ENCODE assay signal across 34 cellular contexts in the genomic region with DNA sequence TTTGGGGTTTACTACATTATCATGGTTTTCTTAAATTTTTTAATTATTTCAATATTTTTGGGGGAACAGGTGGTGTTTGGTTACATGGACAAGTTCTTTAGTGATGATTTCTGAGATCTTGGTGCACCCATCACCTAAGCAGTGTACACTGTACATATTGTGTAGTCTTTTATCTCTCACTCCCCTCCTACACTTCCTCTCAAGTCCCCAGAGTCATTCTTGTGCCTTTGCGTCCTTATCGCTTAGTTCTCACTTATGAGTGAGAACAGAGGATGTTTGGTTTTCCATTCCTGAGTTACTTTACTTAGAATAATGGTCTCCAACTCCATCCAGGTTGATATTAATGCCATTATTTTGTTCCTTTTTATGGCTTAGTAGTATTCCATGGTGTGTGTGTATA.
"Had no signal": no experiment of that assay in that cellular context is flagged by ENCODE, and none has a peak within 500 bp of the region (broad histone marks: within the 10 kb centered on the region; RNA-seq: fewer than 3 reads in every experiment).

No MANE protein-coding gene starts in this region.

- DNase-seq: Karpas-422, MM.1S, MV-4-11, NCI-H1048, NCI-H1092 treated with DMSO at 0.1 percent for 48 hours, NCI-H1105 treated with DMSO at 0.1 percent for 48 hours, NCI-H1417, NCI-H1436, NCI-H146, NCI-H1694, NCI-H187, NCI-H1930, NCI-H2029 treated with DMSO at 0.1 percent for 48 hours, NCI-H2081 treated with DMSO at 0.1 percent for 48 hours, NCI-H2107, NCI-H2171, NCI-H226, NCI-H446 treated with DMSO at 0.1 percent for 48 hours, NCI-H510A, NCI-H524, NCI-H526, NCI-H69, NCI-H748 treated with DMSO at 0.1 percent for 48 hours, NCI-H82, PC-3, Peyer's patch, Right ventricle myocardium superior, RPMI8226, SHP77 treated with DMSO at 0.1 percent for 48 hours, SK-N-SH, SW 1271, T-helper 1 cell had no signal

- H3K4me1 ChIP-seq: Peyer's patch had no signal

- H3K9me3 ChIP-seq: Peyer's patch, SJSA1 had no signal

- ATAC-seq: PC-3 had no signal

- H3K27me3 ChIP-seq: Peyer's patch, SJSA1 had no signal

- H3K27ac ChIP-seq: KMS-11, Peyer's patch, SJSA1 had no signal

- H3K36me3 ChIP-seq: Peyer's patch, SJSA1 had no signal

- H3K4me3 ChIP-seq: Peyer's patch, SJSA1 had no signal
